1 cellular context compared by ENCODE assay signal in genomic region chr4:169658970-169659735, GRCh38.
TF ChIP-seq lines count a peak whose summit lies in the region.

No MANE protein-coding gene starts in this region.

TF ChIP-seq in IMR-90, 13 proteins besides CTCF, POLR2A, EP300 and RAD21:
- TF ChIP-seq ELK1 (IDR thresholded peaks at IDR 0.05; ENCODE audit: borderline replicate concordance, low read depth, low read length), result no peak
- TF ChIP-seq SMC3 (IDR thresholded peaks at IDR 0.05; ENCODE audit: low read depth, low read length), result no peak
- TF ChIP-seq MAZ (IDR thresholded peaks at IDR 0.05; ENCODE audit: borderline replicate concordance, low read depth, low read length), result no peak
- no peak for TF ChIP-seq NFE2L2 (IDR thresholded peaks at IDR 0.05; ENCODE audit: low read depth, low read length)
- no peak for TF ChIP-seq USF2 (IDR thresholded peaks at IDR 0.05; ENCODE audit: low read depth, low read length)
- no peak for TF ChIP-seq RCOR1 (IDR thresholded peaks at IDR 0.05; ENCODE audit: insufficient replicate concordance, low read length)
- no peak for TF ChIP-seq CEBPB (IDR thresholded peaks at IDR 0.05; ENCODE audit: low read depth, low read length)
- TF ChIP-seq RFX5 (IDR thresholded peaks at IDR 0.05; ENCODE audit: low read depth, low read length), result no peak
- no peak for TF ChIP-seq FOS (IDR thresholded peaks at IDR 0.05; ENCODE audit: low read depth, low read length)
- no peak for TF ChIP-seq MAFK (IDR thresholded peaks at IDR 0.05; ENCODE audit: low read depth, low read length)
- no peak for TF ChIP-seq MXI1 (IDR thresholded peaks at IDR 0.05; ENCODE audit: borderline replicate concordance, low read depth, low read length)
